Comparison of ENCODE assay signal across 17 cellular contexts in the genomic region with DNA sequence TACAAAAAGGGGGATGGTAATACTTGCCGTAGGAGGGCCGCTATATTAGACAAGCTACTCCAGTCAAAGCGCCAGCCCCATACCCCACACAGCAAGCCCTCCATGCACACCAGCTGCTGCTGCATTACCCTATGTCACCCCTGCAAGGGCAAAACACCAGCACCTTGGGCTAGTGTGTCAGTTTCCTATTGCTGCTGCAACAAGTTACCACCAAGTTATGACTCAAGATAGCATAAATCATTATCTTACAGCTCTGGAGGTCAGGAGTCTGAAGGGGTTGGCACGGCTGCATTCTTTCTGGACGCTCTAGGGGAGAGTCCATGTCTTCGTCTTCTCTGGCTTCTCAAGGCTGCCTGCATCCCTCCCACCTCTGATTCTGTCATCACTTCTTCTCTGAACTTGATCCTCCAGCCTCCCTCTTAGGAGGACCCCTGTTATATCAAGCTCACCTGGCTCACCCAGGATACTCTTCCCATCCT.
DNase-seq lines count a peak whose midpoint lies in the region; ATAC-seq and TF ChIP-seq lines count a peak whose summit lies in the region.
"Had no signal": no experiment of that assay in that cellular context is flagged by ENCODE, and none has a peak within 500 bp of the region (broad histone marks: within the 10 kb centered on the region; RNA-seq: fewer than 3 reads in every experiment).

No MANE protein-coding gene starts in this region.

- no peak for TF ChIP-seq CTCF in HEK293 (tag by site-specific recombination; IDR thresholded peaks at IDR 0.05)

- H3K27me3 ChIP-seq in aorta (ENCODE audit: control insufficient read depth in 1 of 2, insufficient read depth in 2 of 2, low read length in 1 of 2) = no peaks in the 10 kb centered on the region
- H3K27me3 ChIP-seq: BLaER1 treated with 17β-estradiol and CSF1 and Interleukin-3, amounts not matched to agents 10 nM and 100 nM had no signal

- ATAC-seq in sciatic nerve (no peak), aorta (ENCODE audit: low FRiP score) (no peak)

- intact Hi-C loops in sciatic nerve (cut with DNase I) (no loop called here), aorta (cut with DNase I) (no loop called here)
- intact Hi-C loops in activated CD4-positive, alpha-beta memory T cell treated with anti-CD3 and anti-CD28 coated beads for 36 hours (cut with micrococcal nuclease) = no loop called here

- H3K27ac ChIP-seq in HEK293 (ENCODE audit: extremely low read depth, low read depth, low read length) = no peak overlapping the region
- H3K27ac ChIP-seq in aorta (ENCODE audit: low read depth in 1 of 2, low read length in 2 of 2) = no peak overlapping the region
- H3K27ac ChIP-seq: BLaER1 treated with 17β-estradiol and CSF1 and Interleukin-3, amounts not matched to agents 10 nM and 100 nM had no signal

- CTCF ChIA-PET in HEK293 (lab: Yijun Ruan, JAX) = interaction anchor here (0.9 to 1.2 kb wide), 2 partner anchors 11 to 50 kb away, joined by 3 to 4 read pairs; no protein-coding TSS in a partner anchor
- CTCF ChIA-PET in activated CD4-positive, alpha-beta memory T cell treated with anti-CD3 and anti-CD28 coated beads for 36 hours (lab: Charles Lee) = no interaction called here

- 77 to 82% methylated on average over 6 of the region's 6 CpGs for WGBS in aorta, 2 donors

- no peaks in the 10 kb centered on the region for H3K9me3 Mint-ChIP-seq in activated CD4-positive, alpha-beta memory T cell treated with anti-CD3 and anti-CD28 coated beads for 36 hours
- H3K9me3 Mint-ChIP-seq: H9 had no signal

- H3K4me3 ChIP-seq in HEK293 (ENCODE audit: low read depth, low read length) (no peak overlapping the region), aorta (ENCODE audit: low read length in 2 of 2) (no peak overlapping the region)
- H3K4me3 ChIP-seq: BLaER1 treated with 17β-estradiol and CSF1 and Interleukin-3, amounts not matched to agents 10 nM and 100 nM had no signal

- H3K4me1 ChIP-seq in HEK293 (ENCODE audit: control insufficient read depth, insufficient read depth, low read length) = no peaks in the 10 kb centered on the region
- no peaks in the 10 kb centered on the region for H3K4me1 ChIP-seq in aorta (ENCODE audit: control insufficient read depth in 1 of 2, insufficient read depth in 2 of 2, low read length in 2 of 2)

- H3K36me3 ChIP-seq in HEK293 (ENCODE audit: control insufficient read depth in 2 of 2, insufficient read depth in 1 of 2, low read length in 2 of 2) (no peaks in the 10 kb centered on the region), aorta (ENCODE audit: control insufficient read depth in 1 of 2, insufficient read depth in 2 of 2, low read length in 1 of 2) (peaks cover 0 to 4% of the 10 kb centered on the region in 2 donors)
- H3K36me3 ChIP-seq: BLaER1 treated with 17β-estradiol and CSF1 and Interleukin-3, amounts not matched to agents 10 nM and 100 nM had no signal

- H3K4me3 Mint-ChIP-seq in activated CD4-positive, alpha-beta memory T cell treated with anti-CD3 and anti-CD28 coated beads for 36 hours = no peak overlapping the region
- H3K4me3 Mint-ChIP-seq: CD4-positive, alpha-beta T cell; H9 had no signal

- H3K4me1 Mint-ChIP-seq in activated CD4-positive, alpha-beta memory T cell treated with anti-CD3 and anti-CD28 coated beads for 36 hours (ENCODE audit: low read depth) = no peaks in the 10 kb centered on the region

- H3K9me3 ChIP-seq in HEK293 (ENCODE audit: control insufficient read depth, insufficient read depth, low read depth, low read length) = no peaks in the 10 kb centered on the region
- H3K9me3 ChIP-seq in aorta (ENCODE audit: control insufficient read depth, low read length) = no peaks in the 10 kb centered on the region
- H3K9me3 ChIP-seq: BLaER1 treated with 17β-estradiol and CSF1 and Interleukin-3, amounts not matched to agents 10 nM and 100 nM had no signal

- POLR2A ChIA-PET in HEK293 (lab: Yijun Ruan, JAX) = no interaction called here
- POLR2A ChIA-PET in activated CD4-positive, alpha-beta memory T cell treated with anti-CD3 and anti-CD28 coated beads for 36 hours (lab: Charles Lee) = no interaction called here

- peak; percentile 18 for DNase-seq in A172 (ENCODE audit: low spot score)
- DNase-seq in amniotic epithelial cell (ENCODE audit: low read depth) = peak; percentile 69
- peak; percentile 21 for DNase-seq in sciatic nerve (ENCODE audit: low spot score)
- no peak for DNase-seq in T-helper 9 cell
- no peak for DNase-seq in activated CD4-positive, alpha-beta memory T cell treated with anti-CD3 and anti-CD28 coated beads for 36 hours
- no peak for DNase-seq in aorta
- DNase-seq: 8988T; ACHN; CD4-positive, alpha-beta T cell; DMS79 treated with DMSO at 0.1 percent for 48 hours; GF-D8; GOT3; H9; IMR-90; KBM-7 had no signal

- no peaks in the 10 kb centered on the region for H3K36me3 Mint-ChIP-seq in activated CD4-positive, alpha-beta memory T cell treated with anti-CD3 and anti-CD28 coated beads for 36 hours

- no peaks in the 10 kb centered on the region for H3K27me3 Mint-ChIP-seq in activated CD4-positive, alpha-beta memory T cell treated with anti-CD3 and anti-CD28 coated beads for 36 hours
- H3K27me3 Mint-ChIP-seq: CD4-positive, alpha-beta T cell had no signal

- no peak overlapping the region for H3K27ac Mint-ChIP-seq in activated CD4-positive, alpha-beta memory T cell treated with anti-CD3 and anti-CD28 coated beads for 36 hours
- H3K27ac Mint-ChIP-seq: CD4-positive, alpha-beta T cell; H9 had no signal

TF ChIP-seq in HEK293, 187 proteins besides CTCF, POLR2A, EP300 and RAD21:
- TF ChIP-seq SCRT2 (tag by site-specific recombination; IDR thresholded peaks at IDR 0.05) (0 out of 2 replicates have a peak, but pooled peaks have one; percentile 52), ZNF449 (tag by site-specific recombination; IDR thresholded peaks at IDR 0.05) (no peak)

Comparison
In these comparisons a context has a peak if more than half of its experiments do, and no peak if none do; other contexts are left out.
1. DNase-seq: peak in A172 (single experiment), amniotic epithelial cell (single experiment) and sciatic nerve (single experiment); none in T-helper 9 cell (single experiment), activated CD4-positive, alpha-beta memory T cell treated with anti-CD3 and anti-CD28 coated beads for 36 hours (single experiment) and aorta (0 of 2).